In genomic region chr11:60995798-60996197, GRCh38 we compare ENCODE assay signal across 20 cellular contexts. TPM values are rescaled to one million over a fixed set of nuclear protein-coding genes. Genes with fewer than 3 reads are reported as not detected.
DNase-seq lines count a peak whose midpoint lies in the region; ATAC-seq, FAIRE-seq and TF ChIP-seq lines count a peak whose summit lies in the region.
"Had no signal": no experiment of that assay in that cellular context is flagged by ENCODE, and none has a peak within 500 bp of the region (broad histone marks: within the 10 kb centered on the region; RNA-seq: fewer than 3 reads in every experiment).

No MANE protein-coding gene starts in this region.

- FAIRE-seq in HepG2 (lab: Jason Lieb, UNC), result no peak
- FAIRE-seq: colon, TTC549 had no signal

- no peaks in the 10 kb centered on the region for H3K27me3 Mint-ChIP-seq in T-helper 17 cell
- no peaks in the 10 kb centered on the region for H3K27me3 Mint-ChIP-seq in central memory CD8-positive, alpha-beta T cell
- peaks cover 37% of the 10 kb centered on the region for H3K27me3 Mint-ChIP-seq in HFFc6 (ENCODE audit: insufficient read depth)

- H3K27ac Mint-ChIP-seq in T-helper 17 cell (peak overlapping the region; percentile 100), HFFc6 (no peak overlapping the region)
- peak overlapping the region; percentile 88 for H3K27ac Mint-ChIP-seq in central memory CD8-positive, alpha-beta T cell (ENCODE audit: low read depth)

- H3K4me2 ChIP-seq in HepG2 (ENCODE audit: low read depth, low read length) (no peak overlapping the region), GM23248 (ENCODE audit: unreplicated experiment) (no peak overlapping the region)
- H3K4me2 ChIP-seq: SK-N-SH had no signal

- intact Hi-C loops in right lobe of liver (cut with DNase I), result no loop called here
- intact Hi-C loops in HepG2 (cut with micrococcal nuclease; ENCODE audit: unreplicated experiment), result no loop called here

- H3K36me3 Mint-ChIP-seq in T-helper 17 cell (ENCODE audit: low read depth) (peaks cover 7% of the 10 kb centered on the region), HFFc6 (ENCODE audit: low read depth) (no peaks in the 10 kb centered on the region)
- peaks cover 60% of the 10 kb centered on the region for H3K36me3 Mint-ChIP-seq in central memory CD8-positive, alpha-beta T cell (ENCODE audit: insufficient read depth)
- H3K36me3 Mint-ChIP-seq: natural killer cell had no signal

- in situ Hi-C loops in HepG2 (cut with HindIII; ENCODE audit: extremely low pct_ligation_motif_present, low pct_unique_long_range_greater_than_20kb) (no loop called here), GM23248 (cut with MboI) (no loop called here)

- TF ChIP-seq POLR2A in right lobe of liver (IDR thresholded peaks at IDR 0.05) (no peak), HepG2 (IDR thresholded peaks at IDR 0.05; ENCODE audit: insufficient read depth in 1 of 2, low read depth in 2 of 2, low read length in 2 of 2) (no peak)

- no peaks in the 10 kb centered on the region for H3F3A ChIP-seq in GM23248 (ENCODE audit: insufficient read depth)

- peak overlapping the region; percentile 12 for H3K4me3 Mint-ChIP-seq in T-helper 17 cell
- peak overlapping the region; percentile 60 for H3K4me3 Mint-ChIP-seq in central memory CD8-positive, alpha-beta T cell
- no peak overlapping the region for H3K4me3 Mint-ChIP-seq in HFFc6

- H3K9me3 ChIP-seq in right lobe of liver (no peaks in the 10 kb centered on the region), HepG2 (ENCODE audit: low read length) (no peaks in the 10 kb centered on the region), T-helper 17 cell (ENCODE audit: control insufficient read depth, low read length, poor library complexity, severe bottlenecking) (no peaks in the 10 kb centered on the region), GM23248 (ENCODE audit: low read depth) (no peaks in the 10 kb centered on the region)
- H3K9me3 ChIP-seq: BE2C, SK-N-SH, suprapubic skin had no signal

- CTCF ChIA-PET in HepG2 (lab: Yijun Ruan, JAX; ENCODE audit: low intra/inter-chr PET ratio, low total read pairs), result no interaction called here

- DNase-seq in right lobe of liver (peak in 1 of 3 donors; percentile 17), HepG2 (ENCODE audit: low spot score) (no peak), T-helper 17 cell (no peak), HFFc6 (no peak), GM23248 (no peak)
- no peak for DNase-seq in central memory CD8-positive, alpha-beta T cell (ENCODE audit: low spot score in 2 of 2)
- DNase-seq: activated CD4-positive, alpha-beta T cell treated with anti-CD3 and anti-CD28 coated beads, Interleukin-2, amount 50 U/mL, for 4 hours; activated effector memory CD4-positive, alpha-beta T cell treated with anti-CD3 and anti-CD28 coated beads, Interleukin-2, amount 50 U/mL, for 16 hours; BE2C; mesenchymal stem cell; natural killer cell; NCI-H1417; SK-N-SH; stimulated activated CD4-positive, alpha-beta T cell treated with anti-CD3 and anti-CD28 coated beads, Interleukin-4, amount 100 ng/mL, for 24 hours had no signal

- TF ChIP-seq RAD21 in HepG2 (CRISPR knock-in tag; IDR thresholded peaks at IDR 0.05), result no peak

- no peaks in the 10 kb centered on the region for H3K9me3 Mint-ChIP-seq in central memory CD8-positive, alpha-beta T cell
- no peaks in the 10 kb centered on the region for H3K9me3 Mint-ChIP-seq in HFFc6
- H3K9me3 Mint-ChIP-seq: natural killer cell had no signal

- no peaks in the 10 kb centered on the region for H4K20me1 ChIP-seq in HepG2 (ENCODE audit: insufficient read depth, low read length)
- H4K20me1 ChIP-seq in GM23248 (ENCODE audit: insufficient read depth), result no peaks in the 10 kb centered on the region

- no TSS peak for BruUV-seq in HepG2 (replicated peaks; lab: Mats Ljungman, UMichigan)

- no peak overlapping the region for H3K4me3 ChIP-seq in right lobe of liver
- H3K4me3 ChIP-seq in HepG2 (replicated peaks in 1 of 3; ENCODE audit: insufficient read depth in 1 of 3, low read depth in 2 of 3, low read length in 3 of 3), result no peak overlapping the region
- no peak overlapping the region for H3K4me3 ChIP-seq in GM23248
- H3K4me3 ChIP-seq: skin epidermis, suprapubic skin had no signal

- TF ChIP-seq CTCF in right lobe of liver (IDR thresholded peaks at IDR 0.05), result no peak
- TF ChIP-seq CTCF in HepG2 (CRISPR knock-in tag; IDR thresholded peaks at IDR 0.05), result no peak
- no peak for TF ChIP-seq CTCF in HFFc6 (IDR thresholded peaks at IDR 0.05)

- TF ChIP-seq EP300 in HepG2 (IDR thresholded peaks at IDR 0.05; ENCODE audit: low read depth in 2 of 2, low read length in 2 of 2) (no peak), HepG2 (CRISPR knock-in tag; IDR thresholded peaks at IDR 0.05; ENCODE audit: borderline replicate concordance) (no peak)

- H3K27me3 ChIP-seq in right lobe of liver, result no peaks in the 10 kb centered on the region
- H3K27me3 ChIP-seq in HepG2 (ENCODE audit: control insufficient read depth in 1 of 2, insufficient read depth in 2 of 2, low read length in 2 of 2), result peaks cover 0 to 32% of the 10 kb centered on the region in 2 experiments; a peak in 2 of 5 replicates
- peaks cover 41% of the 10 kb centered on the region for H3K27me3 ChIP-seq in GM23248 (replicated peaks; ENCODE audit: insufficient read depth)
- H3K27me3 ChIP-seq: BE2C had no signal

- no peaks in the 10 kb centered on the region for H3K36me3 ChIP-seq in right lobe of liver
- H3K36me3 ChIP-seq in HepG2 (replicated peaks in 1 of 2; ENCODE audit: control insufficient read depth in 1 of 2, insufficient read depth in 2 of 2, low read length in 2 of 2), result no peaks in the 10 kb centered on the region
- H3K36me3 ChIP-seq in GM23248 (ENCODE audit: low read depth), result no peaks in the 10 kb centered on the region
- H3K36me3 ChIP-seq: BE2C, suprapubic skin had no signal

- H2AFZ ChIP-seq in HepG2 (ENCODE audit: low read length), result no peak overlapping the region
- no peak overlapping the region for H2AFZ ChIP-seq in GM23248
- H2AFZ ChIP-seq: parathyroid adenoma had no signal

- ATAC-seq in right lobe of liver (peak in 3 of 4 donors; percentile 29 to 43 (median 30)), HepG2 (no peak), T-helper 17 cell (no peak), GM19328 (IDR thresholded peaks at IDR 0.05; ENCODE audit: unreplicated experiment) (no peak)
- ATAC-seq in central memory CD8-positive, alpha-beta T cell (replicated peaks; ENCODE audit: extremely low read depth, poor library complexity, severe bottlenecking), result no peak
- ATAC-seq: natural killer cell had no signal

- H3K4me1 Mint-ChIP-seq in T-helper 17 cell, result peaks cover 54% of the 10 kb centered on the region
- H3K4me1 Mint-ChIP-seq in central memory CD8-positive, alpha-beta T cell, result peaks cover 69% of the 10 kb centered on the region
- H3K4me1 Mint-ChIP-seq in HFFc6 (ENCODE audit: low read depth), result no peaks in the 10 kb centered on the region; the same call in 1 of the 2 replicates

- H3K79me2 ChIP-seq in HepG2 (ENCODE audit: insufficient read depth, low read length) (no peaks in the 10 kb centered on the region), GM23248 (ENCODE audit: insufficient read depth) (no peaks in the 10 kb centered on the region)
- H3K79me2 ChIP-seq: parathyroid adenoma had no signal

- H3K4me1 ChIP-seq in right lobe of liver, result no peaks in the 10 kb centered on the region
- peaks cover 20% of the 10 kb centered on the region for H3K4me1 ChIP-seq in HepG2 (ENCODE audit: insufficient read depth, low read length)
- H3K4me1 ChIP-seq in GM23248 (ENCODE audit: insufficient read depth), result no peaks in the 10 kb centered on the region
- H3K4me1 ChIP-seq: BE2C, parathyroid adenoma had no signal

- POLR2A ChIA-PET in HepG2 (lab: Yijun Ruan, JAX), result no interaction called here

- WGBS in right lobe of liver (ENCODE audit: insufficient coverage, low coverage, low lambda C conversion rate, missing lambda C conversion rate), result 51% methylated on average over 6 of the region's 7 CpGs
- 77% methylated on average over 7 of the region's 7 CpGs for WGBS in HepG2 (ENCODE audit: low lambda C conversion rate)
- 28 to 37% methylated on average over 7 of the region's 7 CpGs for WGBS in GM23248 (ENCODE audit: low coverage in 1 of 2, low lambda C conversion rate in 2 of 2, missing lambda C conversion rate in 2 of 2), 2 experiments

- H3K9me2 ChIP-seq in GM23248 (ENCODE audit: insufficient read depth), result no peaks in the 10 kb centered on the region
- H3K9me2 ChIP-seq: SK-N-SH had no signal

- H3K27ac ChIP-seq in right lobe of liver (no peak overlapping the region), HepG2 (ENCODE audit: extremely low read length, insufficient read depth, low read length) (no peak overlapping the region), GM23248 (no peak overlapping the region)
- H3K27ac ChIP-seq: parathyroid adenoma, skin epidermis, suprapubic skin had no signal

- H3K9ac ChIP-seq in HepG2 (ENCODE audit: insufficient read depth, low read depth, low read length), result no peak overlapping the region
- H3K9ac ChIP-seq in GM23248, result no peak overlapping the region
- H3K9ac ChIP-seq: parathyroid adenoma, SK-N-SH had no signal

RNA-seq across cellular contexts. Expression of gene CD6, which starts 24.3 kb away (rescaled TPM):
- total RNA-seq in right lobe of liver (1 to 10 TPM in 1 of 6 experiments, under 1 TPM in 5; 0.29 to 2.4 (median 0.52) TPM), HepG2 (2016; rRNA removed; fragmentation: Illumina TruSeq; extraction: Trizol) (not detected in 2 replicates), T-helper 17 cell (100 to 1,000 TPM; 533 to 568 TPM)
- total RNA-seq in HepG2 (2016; cell fraction: cytosol; rRNA removed; fragmentation: Illumina TruSeq; extraction: Trizol; ENCODE audit: low read depth), result not detected in 2 replicates
- not detected in 2 replicates for total RNA-seq in HepG2 (2016; cell fraction: insoluble cytoplasmic fraction; rRNA removed; fragmentation: Illumina TruSeq; extraction: Trizol)
- total RNA-seq in HepG2 (2016; cell fraction: membrane; rRNA removed; fragmentation: Illumina TruSeq; extraction: Trizol), result not detected in 2 replicates
- total RNA-seq in HepG2 (2016; cell fraction: nucleus; rRNA removed; fragmentation: Illumina TruSeq; extraction: Trizol), result not detected in 2 replicates
- polyA plus RNA-seq in HepG2 (2011; rRNA removed) (not detected in 2 replicates), GM23248 (2016; fragmentation: Nextera tagmentation; extraction: Ambion mirVana) (not detected in 2 replicates)
- not detected in 2 replicates for polyA plus RNA-seq in HepG2 (2011; cell fraction: cytosol; rRNA removed)
- polyA plus RNA-seq in HepG2 (2011; cell fraction: nucleus; rRNA removed), result not detected in 2 replicates
- polyA plus RNA-seq in HepG2 (2012), result not detected in 2 replicates
- not detected in 2 replicates for polyA plus RNA-seq in HepG2 (2016; cell fraction: cytosol; fragmentation: Illumina TruSeq; extraction: Trizol; ENCODE audit: low read depth)
- polyA plus RNA-seq in HepG2 (2016; cell fraction: insoluble cytoplasmic fraction; fragmentation: Illumina TruSeq; extraction: Trizol; ENCODE audit: low read depth), result not detected in 2 replicates
- not detected in 2 replicates for polyA plus RNA-seq in HepG2 (2016; cell fraction: membrane; fragmentation: Illumina TruSeq; extraction: Trizol; ENCODE audit: low read depth)
- polyA plus RNA-seq in HepG2 (2016; cell fraction: nucleus; fragmentation: Illumina TruSeq; extraction: Trizol; ENCODE audit: insufficient read depth, low read depth), result not detected in 2 replicates
- polyA minus RNA-seq in HepG2 (2011; rRNA and poly(A)+ RNA removed; ENCODE audit: low replicate concordance), result not detected in 2 replicates
- polyA minus RNA-seq in HepG2 (2011; cell fraction: cytosol; rRNA and poly(A)+ RNA removed), result not detected in 2 replicates
- polyA minus RNA-seq in HepG2 (2011; cell fraction: nucleus; rRNA and poly(A)+ RNA removed), result not detected in 2 replicates
- not detected for total RNA-seq in HFFc6 (2021; fragmentation: NEBNext Ultra II Directional; extraction: Animal tissue kit (Norgen Biotek cat#: 25700))
- not detected in 2 replicates for total RNA-seq in GM23248 (2014; rRNA removed; shearing (Covaris generic))
- polyA plus RNA-seq: SK-N-SH had no signal

RNA-seq across cellular contexts. Expression of gene SLC15A3, which starts 43.8 kb away (rescaled TPM):
- total RNA-seq in right lobe of liver (10 to 100 TPM in 3 of 6 experiments, 1 to 10 TPM in 3; 7.2 to 22.2 (median 9.2) TPM), HepG2 (2016; rRNA removed; fragmentation: Illumina TruSeq; extraction: Trizol) (0.58 and 0.77 TPM in 2 replicates), T-helper 17 cell (10 to 100 TPM in 1 of 2 donors, 1 to 10 TPM in 1; 3.5 to 11.2 TPM)
- 0.09 TPM in 1 of 2 replicates, not detected in the other for total RNA-seq in HepG2 (2016; cell fraction: cytosol; rRNA removed; fragmentation: Illumina TruSeq; extraction: Trizol; ENCODE audit: low read depth)
- total RNA-seq in HepG2 (2016; cell fraction: insoluble cytoplasmic fraction; rRNA removed; fragmentation: Illumina TruSeq; extraction: Trizol), result 0.49 and 1.1 TPM in 2 replicates
- total RNA-seq in HepG2 (2016; cell fraction: membrane; rRNA removed; fragmentation: Illumina TruSeq; extraction: Trizol), result 0.49 and 1.1 TPM in 2 replicates
- total RNA-seq in HepG2 (2016; cell fraction: nucleus; rRNA removed; fragmentation: Illumina TruSeq; extraction: Trizol), result 1.8 and 2.8 TPM in 2 replicates
- polyA plus RNA-seq in HepG2 (2011; rRNA removed) (0.45 and 1.1 TPM in 2 replicates), GM23248 (2016; fragmentation: Nextera tagmentation; extraction: Ambion mirVana) (1.1 and 1.5 TPM in 2 replicates)
- polyA plus RNA-seq in HepG2 (2011; cell fraction: cytosol; rRNA removed), result 0.23 and 0.60 TPM in 2 replicates
- polyA plus RNA-seq in HepG2 (2011; cell fraction: nucleus; rRNA removed), result 0.97 and 1.0 TPM in 2 replicates
- polyA plus RNA-seq in HepG2 (2012), result 0.27 TPM in 1 of 2 replicates, not detected in the other
- polyA plus RNA-seq in HepG2 (2016; cell fraction: cytosol; fragmentation: Illumina TruSeq; extraction: Trizol; ENCODE audit: low read depth), result 0.18 and 0.51 TPM in 2 replicates
- polyA plus RNA-seq in HepG2 (2016; cell fraction: insoluble cytoplasmic fraction; fragmentation: Illumina TruSeq; extraction: Trizol; ENCODE audit: low read depth), result 0.53 and 0.84 TPM in 2 replicates
- 0.44 and 0.58 TPM in 2 replicates for polyA plus RNA-seq in HepG2 (2016; cell fraction: membrane; fragmentation: Illumina TruSeq; extraction: Trizol; ENCODE audit: low read depth)
- 1.3 TPM in 1 of 2 replicates, not detected in the other for polyA plus RNA-seq in HepG2 (2016; cell fraction: nucleus; fragmentation: Illumina TruSeq; extraction: Trizol; ENCODE audit: insufficient read depth, low read depth)
- 1.4 and 4.0 TPM in 2 replicates for polyA minus RNA-seq in HepG2 (2011; rRNA and poly(A)+ RNA removed; ENCODE audit: low replicate concordance)
- polyA minus RNA-seq in HepG2 (2011; cell fraction: cytosol; rRNA and poly(A)+ RNA removed), result 0.97 and 1.5 TPM in 2 replicates
- 1.5 and 1.6 TPM in 2 replicates for polyA minus RNA-seq in HepG2 (2011; cell fraction: nucleus; rRNA and poly(A)+ RNA removed)
- 1 to 10 TPM; 2.7 to 6.6 (median 3.4) TPM for total RNA-seq in HFFc6 (2021; fragmentation: NEBNext Ultra II Directional; extraction: Animal tissue kit (Norgen Biotek cat#: 25700))
- 0.51 and 2.2 TPM in 2 replicates for total RNA-seq in GM23248 (2014; rRNA removed; shearing (Covaris generic))
- polyA plus RNA-seq: SK-N-SH had no signal

Comparison
In these comparisons a context has a peak if more than half of its experiments do, and no peak if none do; other contexts are left out.
1. ATAC-seq: peak in right lobe of liver (3 of 4); none in HepG2 (single experiment), T-helper 17 cell (single experiment), central memory CD8-positive, alpha-beta T cell (single experiment) and GM19328 (single experiment).
2. RNA of gene CD6, which starts 24.3 kb away (total RNA-seq): 533 to 568 TPM in T-helper 17 cell; 0.29 to 2.4 TPM in right lobe of liver, not detected in HepG2, not detected in HFFc6 and not detected in GM23248; every median in the first group is over 100 times any median in the second.